Comparison of ENCODE assay signal across 1 cellular context in genomic region chr1:8144318-8144717, GRCh38.
TF ChIP-seq lines count a peak whose summit lies in the region.

No MANE protein-coding gene starts in this region.

TF ChIP-seq in HEK293T, 16 proteins besides CTCF, POLR2A, EP300 and RAD21 (continued from another document):
- TF ChIP-seq PKNOX1 (IDR thresholded peaks at IDR 0.05): no peak
- TF ChIP-seq FOXM1 (IDR thresholded peaks at IDR 0.05; ENCODE audit: borderline replicate concordance): no peak
- TF ChIP-seq SUZ12 (IDR thresholded peaks at IDR 0.05): no peak
- TF ChIP-seq FOXK2 (IDR thresholded peaks at IDR 0.05): no peak
- no peak for TF ChIP-seq ARNT (IDR thresholded peaks at IDR 0.05)
- TF ChIP-seq ZNF384 (IDR thresholded peaks at IDR 0.05): no peak
- TF ChIP-seq SP1 (IDR thresholded peaks at IDR 0.05): no peak
